ENCODE assay signal across 20 cellular contexts in genomic region chr16:66003196-66003595, GRCh38.
"Had no signal": no experiment of that assay in that cellular context is flagged by ENCODE, and none has a peak within 500 bp of the region (broad histone marks: within the 10 kb centered on the region; RNA-seq: fewer than 3 reads in every experiment).

No MANE protein-coding gene starts in this region.

- H3K4me1 ChIP-seq: body of pancreas, transverse colon had no signal

- DNase-seq: activated B cell treated with CpG ODN at 0.5 μM for 24 hours; activated CD4-positive, alpha-beta T cell treated with anti-CD3 and anti-CD28 coated beads, Interleukin-2, amount 10 ng/mL, durations not matched to agents 24 days and 14 days; activated CD8-positive, alpha-beta memory T cell treated with anti-CD3 and anti-CD28 coated beads, Interleukin-2, amount 50 U/mL, for 4 hours; activated CD8-positive, alpha-beta T cell treated with anti-CD3 and anti-CD28 coated beads, Interleukin-2, amount 10 ng/mL, durations not matched to agents 7 days and 5 days; activated gamma-delta T cell; activated T-cell treated with anti-CD3 and anti-CD28 coated beads, Interleukin-2, amount 50 U/mL, for 48 hours; amygdala; body of pancreas; central memory CD4-positive, alpha-beta T cell; cortex of kidney; effector CD4-positive, alpha-beta T cell; mammary epithelial cell; naive thymus-derived CD8-positive, alpha-beta T cell; posterior cingulate gyrus; retina; stimulated activated CD4-positive, alpha-beta T cell treated with anti-CD3 and anti-CD28 coated beads, Interleukin-15, amount 100 ng/mL, for 24 hours; stimulated activated CD4-positive, alpha-beta T cell treated with anti-CD3 and anti-CD28 coated beads, Interleukin-4, amount 100 ng/mL, for 24 hours; stimulated activated naive CD4-positive, alpha-beta T cell treated with Interleukin-2 at 50 U/mL for 16 hours; transverse colon had no signal

- H3K36me3 ChIP-seq: transverse colon had no signal

- H3K27me3 ChIP-seq: body of pancreas, transverse colon had no signal

- H3K9me3 ChIP-seq: body of pancreas, transverse colon had no signal

- H3K27ac ChIP-seq: body of pancreas, transverse colon had no signal

- H3K4me3 ChIP-seq: body of pancreas, transverse colon had no signal

- ATAC-seq: activated CD8-positive, alpha-beta T cell treated with anti-CD3 and anti-CD28 coated beads, Interleukin-2, amount 10 ng/mL, durations not matched to agents 7 days and 5 days; body of pancreas; left lobe of liver; naive thymus-derived CD8-positive, alpha-beta T cell had no signal
